ENCODE assay signal across 1 cellular context in the genomic region with DNA sequence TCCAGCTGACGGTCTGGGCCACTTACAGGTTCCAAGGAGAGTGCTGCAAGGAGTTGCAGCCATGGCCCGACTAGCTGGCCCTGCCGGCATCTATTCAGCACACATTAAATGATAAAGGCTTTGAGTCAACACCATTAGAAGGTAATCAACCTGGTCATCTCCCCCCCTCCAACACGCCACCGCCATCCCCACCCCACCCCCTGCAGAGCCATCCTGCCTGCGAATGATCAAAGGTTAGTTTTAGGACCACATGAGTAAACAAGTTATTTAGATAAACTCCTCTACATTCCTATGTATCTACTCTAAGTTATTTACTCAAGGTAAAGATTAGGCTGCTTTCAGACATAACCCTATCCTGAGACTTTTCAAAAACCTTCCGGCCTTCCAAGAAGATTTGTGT.
A peak's percentile ranks its signal among the peaks of the same experiment; 100 is the strongest.
TF ChIP-seq lines count a peak whose summit lies in the region.

No MANE protein-coding gene starts in this region.

TF ChIP-seq in GM23338, 12 proteins besides CTCF, POLR2A, EP300 and RAD21 (continued from another document):
- peak; percentile 87 for TF ChIP-seq ZNF462 (CRISPR knock-in tag; IDR thresholded peaks at IDR 0.05)
- TF ChIP-seq CREB1 (CRISPR knock-in tag; IDR thresholded peaks at IDR 0.05; ENCODE audit: low read depth), result no peak
TF ChIP-seq in GM23338: peak in this region for 2.
